In genomic region chr5:154761062-154761740, GRCh38 we compare ENCODE assay signal across 9 cellular contexts. TPM values are rescaled to one million over a fixed set of nuclear protein-coding genes. Genes with fewer than 3 reads are reported as not detected.
DNase-seq lines count a peak whose midpoint lies in the region; ATAC-seq, FAIRE-seq and TF ChIP-seq lines count a peak whose summit lies in the region.
"Had no signal": no experiment of that assay in that cellular context is flagged by ENCODE, and none has a peak within 500 bp of the region (broad histone marks: within the 10 kb centered on the region; RNA-seq: fewer than 3 reads in every experiment).

No MANE protein-coding gene starts in this region.

- H3K9me3 ChIP-seq in HepG2 (ENCODE audit: low read length) (no peaks in the 10 kb centered on the region), right lobe of liver (no peaks in the 10 kb centered on the region)

- CTCF ChIA-PET in HepG2 (lab: Yijun Ruan, JAX; ENCODE audit: low intra/inter-chr PET ratio, low total read pairs), result no interaction called here
- CTCF ChIA-PET in MCF 10A (lab: Yijun Ruan, JAX), result interaction anchor here (0.6 to 1.6 kb wide), 8 partner anchors 15 to 1612 kb away, joined by 3 to 7 read pairs (median 4); partner anchors contain the start of gene FAXDC2

- WGBS in HepG2 (ENCODE audit: low lambda C conversion rate), result 65% methylated on average over 5 of the region's 5 CpGs
- WGBS in right lobe of liver (ENCODE audit: insufficient coverage, low coverage, low lambda C conversion rate, missing lambda C conversion rate), result 55% methylated on average over 4 of the region's 5 CpGs

- in situ Hi-C loops in HepG2 (cut with HindIII; ENCODE audit: extremely low pct_ligation_motif_present, low pct_unique_long_range_greater_than_20kb), result no loop called here

- BruUV-seq in HepG2 (replicated peaks; lab: Mats Ljungman, UMichigan), result no TSS peak
- BruUV-seq in MCF 10A (replicated peaks; lab: Mats Ljungman, UMichigan), result no TSS peak

- H3K9me3 Mint-ChIP-seq in MCF 10A (ENCODE audit: unreplicated experiment) (no peaks in the 10 kb centered on the region), type B pancreatic cell (no peaks in the 10 kb centered on the region)

- FAIRE-seq in HepG2 (lab: Jason Lieb, UNC), result no peak
- FAIRE-seq: TTC549 had no signal

- DNase-seq in HepG2 (ENCODE audit: low spot score) (no peak), right lobe of liver (no peak), MCF 10A (ENCODE audit: unreplicated experiment) (peak; percentile 38), type B pancreatic cell (ENCODE audit: extremely low spot score, unreplicated experiment) (no peak), HuH-7 (ENCODE audit: low spot score) (no peak), NCI-H146 treated with DMSO at 0.1 percent for 48 hours (lab: John Stamatoyannopoulos, UW; ENCODE audit: unreplicated experiment) (no peak), T1000 (lab: John Stamatoyannopoulos, UW) (no peak)

- H3K27me3 Mint-ChIP-seq in MCF 10A (ENCODE audit: insufficient read depth, unreplicated experiment), result no peaks in the 10 kb centered on the region
- H3K27me3 Mint-ChIP-seq in type B pancreatic cell, result no peaks in the 10 kb centered on the region

- H3K36me3 ChIP-seq in HepG2 (replicated peaks in 1 of 2; ENCODE audit: control insufficient read depth in 1 of 2, insufficient read depth in 2 of 2, low read length in 2 of 2) (peaks cover 0 to 6% of the 10 kb centered on the region in 2 experiments; a peak in 2 of 5 replicates), right lobe of liver (no peaks in the 10 kb centered on the region)

- intact Hi-C loops in HepG2 (cut with micrococcal nuclease; ENCODE audit: unreplicated experiment) (no loop called here), right lobe of liver (cut with DNase I) (no loop called here), MCF 10A (cut with micrococcal nuclease) (no loop called here)

- no peak overlapping the region for H3K27ac ChIP-seq in HepG2 (ENCODE audit: extremely low read length, insufficient read depth, low read length)
- no peak overlapping the region for H3K27ac ChIP-seq in right lobe of liver

- no peak for TF ChIP-seq POLR2A in HepG2 (IDR thresholded peaks at IDR 0.05; ENCODE audit: insufficient read depth in 1 of 2, low read depth in 2 of 2, low read length in 2 of 2)
- TF ChIP-seq POLR2A in right lobe of liver (IDR thresholded peaks at IDR 0.05), result no peak

- peak overlapping the region; percentile 24; the same call in 1 of the 2 replicates for H3K4me2 ChIP-seq in HepG2 (ENCODE audit: low read depth, low read length)

- peaks cover 58% of the 10 kb centered on the region for H3K4me1 Mint-ChIP-seq in MCF 10A (ENCODE audit: insufficient read depth, unreplicated experiment)
- peaks cover 53% of the 10 kb centered on the region for H3K4me1 Mint-ChIP-seq in type B pancreatic cell (ENCODE audit: unreplicated experiment)

- H4K20me1 ChIP-seq in HepG2 (ENCODE audit: insufficient read depth, low read length), result peaks cover 85% of the 10 kb centered on the region

- H3K4me1 ChIP-seq in HepG2 (ENCODE audit: insufficient read depth, low read length), result peaks cover 78% of the 10 kb centered on the region
- H3K4me1 ChIP-seq in right lobe of liver, result peaks cover 0 to 45% (median 14%) of the 10 kb centered on the region in 4 donors

- peaks cover 95% of the 10 kb centered on the region for H3K79me2 ChIP-seq in HepG2 (ENCODE audit: insufficient read depth, low read length)

- no peak overlapping the region for H3K4me3 Mint-ChIP-seq in MCF 10A (ENCODE audit: unreplicated experiment)
- peak overlapping the region; percentile 34 for H3K4me3 Mint-ChIP-seq in type B pancreatic cell

- H3K9ac ChIP-seq in HepG2 (ENCODE audit: insufficient read depth, low read depth, low read length), result no peak overlapping the region

- no peak for TF ChIP-seq RAD21 in HepG2 (CRISPR knock-in tag; IDR thresholded peaks at IDR 0.05)

- H3K4me3 ChIP-seq in HepG2 (replicated peaks in 1 of 3; ENCODE audit: insufficient read depth in 1 of 3, low read depth in 2 of 3, low read length in 3 of 3) (no peak overlapping the region), right lobe of liver (no peak overlapping the region)

- no peak overlapping the region for H2AFZ ChIP-seq in HepG2 (ENCODE audit: low read length)

- TF ChIP-seq CTCF in HepG2 (CRISPR knock-in tag; IDR thresholded peaks at IDR 0.05), result no peak
- no peak for TF ChIP-seq CTCF in right lobe of liver (IDR thresholded peaks at IDR 0.05)
- TF ChIP-seq CTCF in MCF 10A (IDR thresholded peaks at IDR 0.05; ENCODE audit: unreplicated experiment), result no peak
- TF ChIP-seq CTCF in type B pancreatic cell (conservative IDR thresholded peaks at IDR 0.05), result no peak

- H3K36me3 Mint-ChIP-seq in MCF 10A (ENCODE audit: insufficient read depth, unreplicated experiment) (peaks cover 9% of the 10 kb centered on the region), type B pancreatic cell (no peaks in the 10 kb centered on the region)

- H3K27me3 ChIP-seq in HepG2 (ENCODE audit: control insufficient read depth in 1 of 2, insufficient read depth in 2 of 2, low read length in 2 of 2) (no peaks in the 10 kb centered on the region; a peak in 1 of 5 replicates), right lobe of liver (no peaks in the 10 kb centered on the region)

- H3K27ac Mint-ChIP-seq in MCF 10A (ENCODE audit: low read depth, unreplicated experiment), result peak overlapping the region; percentile 36
- no peak overlapping the region for H3K27ac Mint-ChIP-seq in type B pancreatic cell

- POLR2A ChIA-PET in HepG2 (lab: Yijun Ruan, JAX) (no interaction called here), MCF 10A (lab: Yijun Ruan, JAX) (interaction anchor here (0.7 to 4.2 kb wide), 5 partner anchors 15 to 97 kb away, joined by 3 to 35 read pairs (median 4); partner anchors contain the start of genes CNOT8 and FAXDC2)

- TF ChIP-seq EP300 in HepG2 (IDR thresholded peaks at IDR 0.05; ENCODE audit: low read depth in 2 of 2, low read length in 2 of 2), result no peak
- TF ChIP-seq EP300 in HepG2 (CRISPR knock-in tag; IDR thresholded peaks at IDR 0.05; ENCODE audit: borderline replicate concordance), result no peak

- no peak for ATAC-seq in HepG2
- no peak for ATAC-seq in right lobe of liver
- ATAC-seq in HG03342 (IDR thresholded peaks at IDR 0.05; ENCODE audit: unreplicated experiment), result peak; percentile 42

TF ChIP-seq in HepG2, 621 proteins besides CTCF, POLR2A, EP300 and RAD21:
- TF ChIP-seq RBFOX2 (IDR thresholded peaks at IDR 0.05; ENCODE audit: low read depth, low read length), result 0 out of 2 replicates have a peak, but pooled peaks have one; percentile 9
- no peak for TF ChIP-seq JUND (CRISPR knock-in tag; IDR thresholded peaks at IDR 0.05)
- TF ChIP-seq ZC3H13 (CRISPR knock-in tag; IDR thresholded peaks at IDR 0.05), result no peak
- TF ChIP-seq ZNF775 (CRISPR knock-in tag; IDR thresholded peaks at IDR 0.05; ENCODE audit: borderline replicate concordance), result no peak
- no peak for TF ChIP-seq NR2F1 (CRISPR knock-in tag; IDR thresholded peaks at IDR 0.05)
- TF ChIP-seq ELF1 (CRISPR knock-in tag; IDR thresholded peaks at IDR 0.05), result 0 out of 2 replicates have a peak, but pooled peaks have one; percentile 21
- no peak for TF ChIP-seq NCOA2 (CRISPR knock-in tag; IDR thresholded peaks at IDR 0.05)

RNA-seq across cellular contexts. Expression of gene LARP1, which starts 6.0 kb away (rescaled TPM):
- 61.4 and 68.5 TPM in 2 replicates for total RNA-seq in HepG2 (2016; rRNA removed; fragmentation: Illumina TruSeq; extraction: Trizol)
- 8.7 and 8.9 TPM in 2 replicates for total RNA-seq in HepG2 (2016; cell fraction: cytosol; rRNA removed; fragmentation: Illumina TruSeq; extraction: Trizol; ENCODE audit: low read depth)
- 57.6 and 62.0 TPM in 2 replicates for total RNA-seq in HepG2 (2016; cell fraction: insoluble cytoplasmic fraction; rRNA removed; fragmentation: Illumina TruSeq; extraction: Trizol)
- 36.8 and 41.2 TPM in 2 replicates for total RNA-seq in HepG2 (2016; cell fraction: membrane; rRNA removed; fragmentation: Illumina TruSeq; extraction: Trizol)
- 72.6 and 80.1 TPM in 2 replicates for total RNA-seq in HepG2 (2016; cell fraction: nucleus; rRNA removed; fragmentation: Illumina TruSeq; extraction: Trizol)
- 45.2 and 52.0 TPM in 2 replicates for polyA plus RNA-seq in HepG2 (2011; rRNA removed)
- polyA plus RNA-seq in HepG2 (2011; cell fraction: cytosol; rRNA removed), result 29.4 and 31.7 TPM in 2 replicates
- polyA plus RNA-seq in HepG2 (2011; cell fraction: nucleus; rRNA removed), result 74.2 and 76.9 TPM in 2 replicates
- polyA plus RNA-seq in HepG2 (2012), result 59.4 and 62.0 TPM in 2 replicates
- polyA plus RNA-seq in HepG2 (2016; cell fraction: cytosol; fragmentation: Illumina TruSeq; extraction: Trizol; ENCODE audit: low read depth), result 4.0 and 4.5 TPM in 2 replicates
- 69.6 and 92.6 TPM in 2 replicates for polyA plus RNA-seq in HepG2 (2016; cell fraction: insoluble cytoplasmic fraction; fragmentation: Illumina TruSeq; extraction: Trizol; ENCODE audit: low read depth)
- 15.3 and 19.6 TPM in 2 replicates for polyA plus RNA-seq in HepG2 (2016; cell fraction: membrane; fragmentation: Illumina TruSeq; extraction: Trizol; ENCODE audit: low read depth)
- polyA plus RNA-seq in HepG2 (2016; cell fraction: nucleus; fragmentation: Illumina TruSeq; extraction: Trizol; ENCODE audit: insufficient read depth, low read depth), result 143 and 158 TPM in 2 replicates
- polyA minus RNA-seq in HepG2 (2011; rRNA and poly(A)+ RNA removed; ENCODE audit: low replicate concordance), result 72.7 and 144 TPM in 2 replicates
- polyA minus RNA-seq in HepG2 (2011; cell fraction: cytosol; rRNA and poly(A)+ RNA removed), result 40.8 and 53.5 TPM in 2 replicates
- 66.0 and 100 TPM in 2 replicates for polyA minus RNA-seq in HepG2 (2011; cell fraction: nucleus; rRNA and poly(A)+ RNA removed)
- 10 to 100 TPM; 58.2 to 85.7 (median 73.0) TPM for total RNA-seq in right lobe of liver
- 321 and 340 TPM in 2 replicates for total RNA-seq in MCF 10A (2022)
- 170 and 220 TPM in 2 replicates for total RNA-seq in type B pancreatic cell (ENCODE audit: low replicate concordance)
